29 cellular contexts compared by ENCODE assay signal in the genomic region with DNA sequence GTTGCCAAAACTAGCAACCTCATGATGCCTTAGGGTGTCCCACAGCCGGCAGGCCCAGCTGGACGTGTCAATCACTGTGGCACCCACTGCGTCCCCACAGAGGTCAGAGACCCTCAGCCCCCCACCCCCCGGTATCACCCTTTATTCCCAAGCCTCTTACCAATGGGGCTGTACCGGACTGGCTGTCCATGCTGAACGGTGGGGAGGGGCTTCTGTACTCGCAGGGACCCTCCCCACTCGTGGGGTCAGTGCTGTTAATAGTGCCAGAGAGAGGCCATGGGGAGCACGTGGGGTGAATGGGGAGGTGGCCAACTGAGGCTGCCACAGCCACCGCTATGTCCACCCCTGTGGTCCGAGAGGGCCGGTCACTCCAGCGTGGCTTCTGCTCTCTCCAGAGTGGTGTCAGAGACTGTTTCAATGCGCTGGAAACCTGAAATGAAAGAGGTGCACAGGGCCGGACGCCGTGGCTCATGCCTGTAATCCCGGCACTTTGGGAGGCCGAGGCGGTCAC.
"Had no signal": no experiment of that assay in that cellular context is flagged by ENCODE, and none has a peak within 500 bp of the region (broad histone marks: within the 10 kb centered on the region; RNA-seq: fewer than 3 reads in every experiment).

No MANE protein-coding gene starts in this region.

- H3K9ac ChIP-seq: KMS-11 had no signal

- H3K27me3 ChIP-seq: brain microvascular endothelial cell had no signal

- H3K4me1 Mint-ChIP-seq: activated CD4-positive, alpha-beta T cell treated with anti-CD3 and anti-CD28 coated beads, Interleukin-2, amount 10 ng/mL, durations not matched to agents 24 days and 14 days; activated T-helper 17 cell treated with anti-CD3 and anti-CD28 coated beads, Interleukin-2, amount 50 U/mL, for 72 hours had no signal

- H3K27me3 Mint-ChIP-seq: activated CD4-positive, alpha-beta T cell treated with anti-CD3 and anti-CD28 coated beads, Interleukin-2, amount 10 ng/mL, durations not matched to agents 24 days and 14 days; activated naive CD8-positive, alpha-beta T cell treated with anti-CD3 and anti-CD28 coated beads for 36 hours had no signal

- H3K4me2 ChIP-seq: KMS-11, PC-9 had no signal

- H3K36me3 ChIP-seq: brain microvascular endothelial cell had no signal

- H2AFZ ChIP-seq: PC-9 had no signal

- DNase-seq: activated CD4-positive, alpha-beta T cell treated with anti-CD3 and anti-CD28 coated beads, Interleukin-2, amount 10 ng/mL, durations not matched to agents 24 days and 14 days; activated CD4-positive, alpha-beta T cell treated with anti-CD3 and anti-CD28 coated beads, Interleukin-2, amount 50 U/mL, for 4 hours; activated CD8-positive, alpha-beta T cell treated with anti-CD3 and anti-CD28 coated beads for 36 hours; activated effector memory CD4-positive, alpha-beta T cell treated with anti-CD3 and anti-CD28 coated beads, Interleukin-2, amount 50 U/mL, for 16 hours; activated naive CD4-positive, alpha-beta T cell; activated naive CD4-positive, alpha-beta T cell treated with anti-CD3 and anti-CD28 coated beads, Interleukin-2, amount 50 U/mL, for 16 hours; activated naive CD8-positive, alpha-beta T cell treated with anti-CD3 and anti-CD28 coated beads for 36 hours; activated T-cell treated with anti-CD3 and anti-CD28 coated beads, Interleukin-2, amount 50 U/mL, for 1 hour; activated T-cell treated with anti-CD3 and anti-CD28 coated beads, Interleukin-2, amount 50 U/mL, for 72 hours; amniotic stem cell; aorta; brain microvascular endothelial cell; central memory CD4-positive, alpha-beta T cell; MM.1S; MV-4-11; NCI-H1092; NCI-H1436 treated with DMSO at 0.1 percent for 48 hours; NCI-H1694 treated with DMSO at 0.1 percent for 48 hours; NCI-H2029; NCI-H345; NCI-H526; NCI-H748 treated with DMSO at 0.1 percent for 48 hours; NK-92 treated with Interleukin-12 subunit alpha and Interleukin-12 subunit beta, amount 100 ng/mL, for 24 hours; PC-9; Right ventricle myocardium superior; T1000 had no signal

- H3K27ac Mint-ChIP-seq: activated CD4-positive, alpha-beta T cell treated with anti-CD3 and anti-CD28 coated beads, Interleukin-2, amount 10 ng/mL, durations not matched to agents 24 days and 14 days; activated CD8-positive, alpha-beta T cell treated with anti-CD3 and anti-CD28 coated beads for 36 hours; activated naive CD8-positive, alpha-beta T cell treated with anti-CD3 and anti-CD28 coated beads for 36 hours; activated T-cell treated with anti-CD3 and anti-CD28 coated beads, Interleukin-2, amount 50 U/mL, for 72 hours; activated T-helper 17 cell treated with anti-CD3 and anti-CD28 coated beads, Interleukin-2, amount 50 U/mL, for 72 hours had no signal

- H3K9me3 Mint-ChIP-seq: activated CD4-positive, alpha-beta T cell treated with anti-CD3 and anti-CD28 coated beads, Interleukin-2, amount 10 ng/mL, durations not matched to agents 24 days and 14 days; activated CD8-positive, alpha-beta T cell treated with anti-CD3 and anti-CD28 coated beads for 36 hours; activated naive CD8-positive, alpha-beta T cell treated with anti-CD3 and anti-CD28 coated beads for 36 hours; activated T-cell treated with anti-CD3 and anti-CD28 coated beads, Interleukin-2, amount 50 U/mL, for 72 hours; activated T-helper 17 cell treated with anti-CD3 and anti-CD28 coated beads, Interleukin-2, amount 50 U/mL, for 72 hours had no signal

- H3K4me3 Mint-ChIP-seq: activated CD4-positive, alpha-beta T cell treated with anti-CD3 and anti-CD28 coated beads, Interleukin-2, amount 10 ng/mL, durations not matched to agents 24 days and 14 days; activated CD8-positive, alpha-beta T cell treated with anti-CD3 and anti-CD28 coated beads for 36 hours; activated naive CD8-positive, alpha-beta T cell treated with anti-CD3 and anti-CD28 coated beads for 36 hours; activated T-cell treated with anti-CD3 and anti-CD28 coated beads, Interleukin-2, amount 50 U/mL, for 72 hours; activated T-helper 17 cell treated with anti-CD3 and anti-CD28 coated beads, Interleukin-2, amount 50 U/mL, for 72 hours had no signal

- ATAC-seq: activated CD8-positive, alpha-beta T cell treated with anti-CD3 and anti-CD28 coated beads for 36 hours; activated T-cell treated with anti-CD3 and anti-CD28 coated beads, Interleukin-2, amount 50 U/mL, for 72 hours; activated T-helper 17 cell treated with anti-CD3 and anti-CD28 coated beads, Interleukin-2, amount 50 U/mL, for 72 hours had no signal

- H3K27ac ChIP-seq: brain microvascular endothelial cell, KMS-11, PC-9, SK-N-MC had no signal

- H3K4me3 ChIP-seq: PC-9, SK-N-MC had no signal

- H3K36me3 Mint-ChIP-seq: activated naive CD8-positive, alpha-beta T cell treated with anti-CD3 and anti-CD28 coated beads for 36 hours had no signal
